1 cellular context compared by ENCODE assay signal in genomic region chr2:109558076-109558882, GRCh38.
A peak's percentile ranks its signal among the peaks of the same experiment; 100 is the strongest.
TF ChIP-seq lines count a peak whose summit lies in the region.

No MANE protein-coding gene starts in this region.

TF ChIP-seq in K562, 482 proteins besides CTCF, POLR2A, EP300 and RAD21 (continued from another document):
- TF ChIP-seq ESRRA (IDR thresholded peaks at IDR 0.05; ENCODE audit: borderline replicate concordance, low read depth) = no peak
- TF ChIP-seq ZNF175 (CRISPR knock-in tag; IDR thresholded peaks at IDR 0.05; ENCODE audit: low read depth) = 0 out of 2 replicates have a peak, but pooled peaks have one; percentile 23
- TF ChIP-seq MBD1 (CRISPR knock-in tag; IDR thresholded peaks at IDR 0.05) = no peak
- TF ChIP-seq, protein P1, sequence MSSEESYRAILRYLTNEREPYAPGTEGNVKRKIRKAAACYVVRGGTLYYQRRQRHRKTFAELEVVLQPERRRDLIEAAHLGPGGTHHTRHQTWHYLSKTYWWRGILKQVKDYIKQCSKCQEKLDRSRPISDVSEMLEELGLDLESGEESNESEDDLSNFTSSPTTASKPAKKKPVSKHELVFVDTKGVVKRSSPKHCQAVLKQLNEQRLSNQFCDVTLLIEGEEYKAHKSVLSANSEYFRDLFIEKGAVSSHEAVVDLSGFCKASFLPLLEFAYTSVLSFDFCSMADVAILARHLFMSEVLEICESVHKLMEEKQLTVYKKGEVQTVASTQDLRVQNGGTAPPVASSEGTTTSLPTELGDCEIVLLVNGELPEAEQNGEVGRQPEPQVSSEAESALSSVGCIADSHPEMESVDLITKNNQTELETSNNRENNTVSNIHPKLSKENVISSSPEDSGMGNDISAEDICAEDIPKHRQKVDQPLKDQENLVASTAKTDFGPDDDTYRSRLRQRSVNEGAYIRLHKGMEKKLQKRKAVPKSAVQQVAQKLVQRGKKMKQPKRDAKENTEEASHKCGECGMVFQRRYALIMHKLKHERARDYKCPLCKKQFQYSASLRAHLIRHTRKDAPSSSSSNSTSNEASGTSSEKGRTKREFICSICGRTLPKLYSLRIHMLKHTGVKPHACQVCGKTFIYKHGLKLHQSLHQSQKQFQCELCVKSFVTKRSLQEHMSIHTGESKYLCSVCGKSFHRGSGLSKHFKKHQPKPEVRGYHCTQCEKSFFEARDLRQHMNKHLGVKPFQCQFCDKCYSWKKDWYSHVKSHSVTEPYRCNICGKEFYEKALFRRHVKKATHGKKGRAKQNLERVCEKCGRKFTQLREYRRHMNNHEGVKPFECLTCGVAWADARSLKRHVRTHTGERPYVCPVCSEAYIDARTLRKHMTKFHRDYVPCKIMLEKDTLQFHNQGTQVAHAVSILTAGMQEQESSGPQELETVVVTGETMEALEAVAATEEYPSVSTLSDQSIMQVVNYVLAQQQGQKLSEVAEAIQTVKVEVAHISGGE (CRISPR knock-in tag; IDR thresholded peaks at IDR 0.05) = no peak
- TF ChIP-seq MAFG (tag; conservative IDR thresholded peaks at IDR 0.05) = peak; percentile 76
- TF ChIP-seq FOSL1 (tag; conservative IDR thresholded peaks at IDR 0.05) = peak; percentile 70
- peak; percentile 41; the same call in 1 of the 2 replicates for TF ChIP-seq C11orf30 (IDR thresholded peaks at IDR 0.05; ENCODE audit: low read depth)
- peak; percentile 4; the same call in 1 of the 2 replicates for TF ChIP-seq MAFK (IDR thresholded peaks at IDR 0.05; ENCODE audit: low read length)
- peak; percentile 71 for TF ChIP-seq NFE2 (IDR thresholded peaks at IDR 0.05; ENCODE audit: low read depth)
- TF ChIP-seq GABPA (tag; conservative IDR thresholded peaks at IDR 0.05; ENCODE audit: low read depth) = peak; percentile 56; the same call in 1 of the 2 replicates
TF ChIP-seq in K562: peak in this region for 9.
